Comparison of ENCODE assay signal across 26 cellular contexts in the genomic region with DNA sequence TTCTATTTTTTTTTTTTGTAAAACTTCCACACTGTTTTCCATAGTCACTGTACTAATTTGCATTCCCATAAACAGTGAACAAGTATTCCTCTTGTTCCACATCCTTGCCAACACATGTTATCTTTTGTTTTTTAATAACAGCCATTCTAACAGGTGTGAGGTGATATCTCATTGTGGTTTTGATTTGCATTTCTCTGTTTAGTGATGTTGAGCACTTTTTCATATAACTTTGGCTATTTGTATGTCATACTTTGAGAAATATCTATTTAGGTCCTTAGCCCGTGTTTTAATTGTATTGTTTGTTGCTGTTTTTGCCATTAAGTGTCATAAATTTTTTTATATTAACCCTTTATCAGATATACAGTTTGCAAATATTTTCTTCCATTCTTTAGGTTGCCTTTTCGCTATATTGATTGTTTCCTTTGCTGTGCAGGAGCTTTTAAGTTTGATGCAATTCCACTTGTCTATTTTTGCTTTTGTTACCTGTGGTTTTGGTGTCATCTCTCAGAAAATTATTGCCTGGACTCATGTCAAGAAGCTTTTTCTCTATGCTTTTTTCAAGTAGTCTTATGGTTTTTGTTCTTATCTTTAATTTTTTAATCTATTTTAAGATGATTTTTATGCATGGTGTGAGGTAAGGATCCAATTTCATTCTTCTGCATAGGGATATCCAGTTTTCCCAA.
"Had no signal": no experiment of that assay in that cellular context is flagged by ENCODE, and none has a peak within 500 bp of the region (broad histone marks: within the 10 kb centered on the region; RNA-seq: fewer than 3 reads in every experiment).

No MANE protein-coding gene starts in this region.

- H3K4me1 ChIP-seq: gastrocnemius medialis, left ventricle myocardium inferior, parathyroid adenoma, tibial nerve had no signal

- H2AFZ ChIP-seq: hepatocyte, neural progenitor cell, parathyroid adenoma had no signal

- H3K27me3 ChIP-seq: hepatocyte, neural progenitor cell, tibial nerve had no signal

- H3K36me3 ChIP-seq: gastrocnemius medialis, left ventricle myocardium inferior, neural progenitor cell, tibial nerve had no signal

- H3K79me2 ChIP-seq: hepatocyte, parathyroid adenoma had no signal

- H3K4me3 ChIP-seq: gastrocnemius medialis, hepatocyte, left ventricle myocardium inferior, lung, neural progenitor cell, tibial nerve had no signal

- ATAC-seq: activated naive CD8-positive, alpha-beta T cell treated with anti-CD3 and anti-CD28 coated beads, Interleukin-2, amount 50 U/mL, for 24 hours; effector memory CD8-positive, alpha-beta T cell; gastrocnemius medialis; natural killer cell; right cardiac atrium had no signal

- H3K27ac ChIP-seq: gastrocnemius medialis, hepatocyte, left ventricle myocardium inferior, neural progenitor cell, parathyroid adenoma, tibial nerve had no signal

- DNase-seq: activated CD4-positive, alpha-beta memory T cell treated with anti-CD3 and anti-CD28 coated beads for 36 hours; activated CD4-positive, alpha-beta T cell treated with anti-CD3 and anti-CD28 coated beads, Interleukin-2, amount 10 ng/mL, durations not matched to agents 24 days and 14 days; activated CD4-positive, CD25-positive, alpha-beta regulatory T cell treated with anti-CD3 and anti-CD28 coated beads, Interleukin-2, amount 50 U/mL, for 72 hours; activated CD8-positive, alpha-beta memory T cell treated with anti-CD3 and anti-CD28 coated beads, Interleukin-2, amount 50 U/mL, for 48 hours; activated gamma-delta T cell treated with Interleukin-2 at 50 U/mL for 16 hours; activated naive CD8-positive, alpha-beta T cell treated with anti-CD3 and anti-CD28 coated beads, Interleukin-2, amount 50 U/mL, for 24 hours; activated T-cell treated with anti-CD3 and anti-CD28 coated beads, Interleukin-2, amount 50 U/mL, for 24 hours; amygdala; caudate nucleus; cortex of kidney; effector memory CD8-positive, alpha-beta T cell; erythroblast; gastrocnemius medialis; islet precursor cell; left ventricle myocardium inferior; mesendoderm; natural killer cell; occipital lobe; right cardiac atrium; stimulated activated CD4-positive, alpha-beta T cell treated with anti-CD3 and anti-CD28 coated beads, Interleukin-15, amount 100 ng/mL, for 24 hours; stimulated activated naive CD4-positive, alpha-beta T cell had no signal

- H3K4me2 ChIP-seq: hepatocyte, neural progenitor cell had no signal

- H3K9ac ChIP-seq: neural progenitor cell, parathyroid adenoma had no signal
